Comparison of ENCODE assay signal across 8 cellular contexts in genomic region chr14:72926292-72927028, GRCh38. TPM values are rescaled to one million over a fixed set of nuclear protein-coding genes. Genes with fewer than 3 reads are reported as not detected.
A peak's percentile ranks its signal among the peaks of the same experiment; 100 is the strongest.
DNase-seq lines count a peak whose midpoint lies in the region; ATAC-seq, FAIRE-seq and TF ChIP-seq lines count a peak whose summit lies in the region.

Gene DCAF4, plus strand, starts transcription at chr14:72926464. Its CDS starts 11,515 bp downstream, at chr14:72937979.

- TF ChIP-seq POLR2A in GM19099 (IDR thresholded peaks at IDR 0.05; ENCODE audit: extremely low read depth, insufficient read length, low read depth): peak; percentile 56

- peak; percentile 93 for FAIRE-seq in islet of Langerhans (lab: Jason Lieb, UNC)

- DNase-seq in AML-193 (lab: John Stamatoyannopoulos, UW) (peak; percentile 97 to 98), NCI-H460 (ENCODE audit: extremely low read depth, low read depth) (peak; percentile 99), cerebellar nuclear complex (lab: John Stamatoyannopoulos, UW) (peak; percentile 89 to 94)
- peak; percentile 86 for DNase-seq in stimulated activated CD4-positive, alpha-beta T cell treated with anti-CD3 and anti-CD28 coated beads, Interleukin-15, amount 100 ng/mL, for 1 hour (ENCODE audit: low read depth in 1 of 2, low spot score in 1 of 2)

- peak; percentile 94 for ATAC-seq in HG03432 (IDR thresholded peaks at IDR 0.05; ENCODE audit: unreplicated experiment)
- ATAC-seq in activated CD4-positive, CD25-positive, alpha-beta regulatory T cell treated with anti-CD3 and anti-CD28 coated beads, Interleukin-2, amount 50 U/mL, for 24 hours: peak; percentile 96 to 98

RNA-seq across cellular contexts. Expression of gene DCAF4, which starts in this region (rescaled TPM):
- 18.8 and 21.5 TPM in 2 replicates for total RNA-seq in NCI-H460 (2014; rRNA removed; shearing (Covaris generic))
- 39.5 and 54.5 TPM in 2 replicates for polyA plus RNA-seq in NCI-H460 (2014; cell fraction: nucleus; rRNA removed)

Comparison
In these comparisons a context has a peak if more than half of its experiments do, and no peak if none do; other contexts are left out.
1. Peak in every context shown above with its lines: DNase-seq and ATAC-seq.